Comparison of ENCODE assay signal across 20 cellular contexts in genomic region chr12:25979059-25979458, GRCh38. TPM values are rescaled to one million over a fixed set of nuclear protein-coding genes. Genes with fewer than 3 reads are reported as not detected.
A peak's percentile ranks its signal among the peaks of the same experiment; 100 is the strongest.
DNase-seq lines count a peak whose midpoint lies in the region; ATAC-seq and TF ChIP-seq lines count a peak whose summit lies in the region.
"Had no signal": no experiment of that assay in that cellular context is flagged by ENCODE, and none has a peak within 500 bp of the region (broad histone marks: within the 10 kb centered on the region; RNA-seq: fewer than 3 reads in every experiment).

No MANE protein-coding gene starts in this region.

- no peak overlapping the region for H2BK5ac ChIP-seq in mesendoderm (ENCODE audit: low read length)

- CTCF ChIA-PET in WTC11 (lab: Charles Lee): interaction anchor here (1.6 kb wide), 1 partner anchor 20 kb away, joined by 6 read pairs; the partner anchor contains the start of gene RASSF8

- H4K5ac ChIP-seq in mesendoderm (ENCODE audit: low read length): no peak overlapping the region

- H3K9me3 Mint-ChIP-seq in GM23338 (no peaks in the 10 kb centered on the region), WTC11 (no peaks in the 10 kb centered on the region)

- H3K36me3 Mint-ChIP-seq in GM23338 (ENCODE audit: low read depth) (no peaks in the 10 kb centered on the region), WTC11 (no peaks in the 10 kb centered on the region)

- DNase-seq in GM23338 (ENCODE audit: low spot score) (no peak), M059J (ENCODE audit: low read depth) (peak; percentile 52), WTC11 (ENCODE audit: low spot score) (no peak), mesendoderm (peak; percentile 92), DMS153 treated with DMSO at 0.1 percent for 48 hours (lab: John Stamatoyannopoulos, UW; ENCODE audit: unreplicated experiment) (no peak), left lung (no peak)
- no peak for DNase-seq in stimulated activated CD4-positive, alpha-beta T cell treated with anti-CD3 and anti-CD28 coated beads, Interleukin-15, amount 100 ng/mL, for 24 hours
- DNase-seq: BE2C, Karpas-422, MG63, NCI-H1417 treated with DMSO at 0.1 percent for 48 hours, NCI-H187 treated with DMSO at 0.1 percent for 48 hours, NCI-H345, NCI-H524, NCI-H774, Right ventricle myocardium superior had no signal

- H3K4me1 ChIP-seq in GM23338 (ENCODE audit: insufficient read depth): peaks cover 19% of the 10 kb centered on the region
- H3K4me1 ChIP-seq in mesendoderm (ENCODE audit: control insufficient read depth, low read depth, low read length): peaks cover 11% of the 10 kb centered on the region
- H3K4me1 ChIP-seq in left lung: peaks cover 0 to 13% of the 10 kb centered on the region in 2 donors
- H3K4me1 ChIP-seq: A549, BE2C, HAP-1 had no signal

- H3K4me3 Mint-ChIP-seq in GM23338: no peak overlapping the region
- H3K4me3 Mint-ChIP-seq in WTC11: no peak overlapping the region

- H4K8ac ChIP-seq in mesendoderm (ENCODE audit: low read depth, low read length): no peak overlapping the region

- no peaks in the 10 kb centered on the region for H3F3A ChIP-seq in GM23338 (replicated peaks; ENCODE audit: low read depth)

- no peak overlapping the region for H3K23ac ChIP-seq in mesendoderm (ENCODE audit: low read length)

- peaks cover 34% of the 10 kb centered on the region for H3K79me1 ChIP-seq in mesendoderm (ENCODE audit: low read length)

- H2BK15ac ChIP-seq in mesendoderm (replicated peaks; ENCODE audit: low read depth): no peak overlapping the region

- no peaks in the 10 kb centered on the region; the same call in 1 of the 2 replicates for H4K20me1 ChIP-seq in GM23338 (replicated peaks; ENCODE audit: insufficient read depth)

- H3K56ac ChIP-seq in mesendoderm (ENCODE audit: low read length): no peak overlapping the region

- H3K27ac ChIP-seq in GM23338 (ENCODE audit: low read depth): no peak overlapping the region
- no peak overlapping the region for H3K27ac ChIP-seq in mesendoderm (ENCODE audit: low read depth, low read length)
- H3K27ac ChIP-seq in left lung: no peak overlapping the region
- H3K27ac ChIP-seq: A549 had no signal

- H3K27me3 ChIP-seq in GM23338 (ENCODE audit: insufficient read depth): no peaks in the 10 kb centered on the region
- no peaks in the 10 kb centered on the region for H3K27me3 ChIP-seq in mesendoderm (ENCODE audit: insufficient read depth, low read length, poor library complexity)
- no peaks in the 10 kb centered on the region for H3K27me3 ChIP-seq in left lung
- H3K27me3 ChIP-seq: BE2C, MG63 had no signal

- no peak overlapping the region for H2AFZ ChIP-seq in GM23338

- no peak overlapping the region for H3K4me3 ChIP-seq in GM23338
- H3K4me3 ChIP-seq in mesendoderm (ENCODE audit: low read length): no peak overlapping the region
- H3K4me3 ChIP-seq in left lung: no peak overlapping the region
- H3K4me3 ChIP-seq: A549, HAP-1, MG63 had no signal

- H3K4me1 Mint-ChIP-seq in GM23338 (peaks cover 25% of the 10 kb centered on the region), WTC11 (peaks cover 48% of the 10 kb centered on the region)

- no peak overlapping the region for H2AK5ac ChIP-seq in mesendoderm (ENCODE audit: low read length)

- POLR2A ChIA-PET in WTC11 (lab: Charles Lee): no interaction called here

- WGBS in mesendoderm (ENCODE audit: extremely low coverage, insufficient coverage, low lambda C conversion rate): no CpG with 5 or more reads among the region's 4 CpGs

- H3K27me3 Mint-ChIP-seq in GM23338 (ENCODE audit: insufficient read depth, low read depth, poor library complexity) (no peaks in the 10 kb centered on the region), WTC11 (ENCODE audit: low read depth) (no peaks in the 10 kb centered on the region)

- H3K36me3 ChIP-seq in GM23338 (ENCODE audit: insufficient read depth): no peaks in the 10 kb centered on the region
- no peaks in the 10 kb centered on the region for H3K36me3 ChIP-seq in mesendoderm (ENCODE audit: control insufficient read depth, insufficient read depth, low read length)
- no peaks in the 10 kb centered on the region for H3K36me3 ChIP-seq in left lung
- H3K36me3 ChIP-seq: BE2C, HAP-1, MG63 had no signal

- no peak overlapping the region for H3K4ac ChIP-seq in mesendoderm (ENCODE audit: low read depth, low read length)

- H3K9ac ChIP-seq in mesendoderm (ENCODE audit: low read length): no peak overlapping the region

- no peaks in the 10 kb centered on the region for H3K9me3 ChIP-seq in left lung
- H3K9me3 ChIP-seq: A549, BE2C, HAP-1, MG63 had no signal

- H3K27ac Mint-ChIP-seq in GM23338 (no peak overlapping the region), WTC11 (0 out of 2 replicates have a peak overlapping the region, but pooled peaks have one; percentile 2)

- H3K79me2 ChIP-seq in GM23338 (replicated peaks; ENCODE audit: insufficient read depth) (peaks cover 100% of the 10 kb centered on the region), mesendoderm (ENCODE audit: control insufficient read depth, insufficient read depth, low read length) (peaks cover 44% of the 10 kb centered on the region)

- H3K9me2 ChIP-seq in GM23338 (ENCODE audit: insufficient read depth): no peaks in the 10 kb centered on the region

- peak; percentile 79 for ATAC-seq in GM23338
- ATAC-seq in WTC11: peak; percentile 56
- no peak for ATAC-seq in GM19467 (IDR thresholded peaks at IDR 0.05; ENCODE audit: unreplicated experiment)
- no peak for ATAC-seq in left lung
- ATAC-seq: A549 had no signal

- intact Hi-C loops in left lung (cut with DNase I): no loop called here

- no peak overlapping the region for H2BK120ac ChIP-seq in mesendoderm (ENCODE audit: low read depth, low read length)

- no peak overlapping the region for H3K18ac ChIP-seq in mesendoderm (ENCODE audit: low read length)

- no peak for TF ChIP-seq CTCF in GM23338 (conservative IDR thresholded peaks at IDR 0.05; ENCODE audit: low read depth in 2 of 2)
- no peak for TF ChIP-seq CTCF in WTC11 (IDR thresholded peaks at IDR 0.05)
- no peak for TF ChIP-seq CTCF in left lung (IDR thresholded peaks at IDR 0.05)

- H3K4me2 ChIP-seq in GM23338: no peak overlapping the region
- no peak overlapping the region for H3K4me2 ChIP-seq in mesendoderm (ENCODE audit: low read length)
- H3K4me2 ChIP-seq: A549 had no signal

TF ChIP-seq in GM23338, 12 proteins besides CTCF, POLR2A, EP300 and RAD21 (continues in another document):
- TF ChIP-seq EZH2phosphoT487 (IDR thresholded peaks at IDR 0.05; ENCODE audit: unreplicated experiment) (no peak), ZNF114 (CRISPR knock-in tag; IDR thresholded peaks at IDR 0.05) (no peak), CREB1 (CRISPR knock-in tag; IDR thresholded peaks at IDR 0.05; ENCODE audit: low read depth) (no peak)

TF ChIP-seq in WTC11, 78 proteins besides CTCF, POLR2A, EP300 and RAD21 (continues in another document):
- TF ChIP-seq JUN (CRISPR knock-in tag; IDR thresholded peaks at IDR 0.05) (no peak), CREM (CRISPR knock-in tag; IDR thresholded peaks at IDR 0.05) (no peak), PREB (CRISPR knock-in tag; IDR thresholded peaks at IDR 0.05; ENCODE audit: borderline replicate concordance) (no peak), NFATC4 (CRISPR knock-in tag; IDR thresholded peaks at IDR 0.05) (no peak), MAX (CRISPR knock-in tag; IDR thresholded peaks at IDR 0.05) (no peak), TEAD1 (CRISPR knock-in tag; IDR thresholded peaks at IDR 0.05) (no peak), ZNF416 (CRISPR knock-in tag; IDR thresholded peaks at IDR 0.05) (no peak), CBFB (CRISPR knock-in tag; IDR thresholded peaks at IDR 0.05; ENCODE audit: low read depth) (no peak), MXD4 (CRISPR knock-in tag; IDR thresholded peaks at IDR 0.05; ENCODE audit: borderline replicate concordance) (no peak), NR1H2 (CRISPR knock-in tag; IDR thresholded peaks at IDR 0.05) (no peak), GTF2I (CRISPR knock-in tag; conservative IDR thresholded peaks at IDR 0.05) (no peak), MYBL2 (CRISPR knock-in tag; IDR thresholded peaks at IDR 0.05) (no peak), ELF4 (CRISPR knock-in tag; IDR thresholded peaks at IDR 0.05; ENCODE audit: low read depth) (no peak)
- TF ChIP-seq, protein P1, sequence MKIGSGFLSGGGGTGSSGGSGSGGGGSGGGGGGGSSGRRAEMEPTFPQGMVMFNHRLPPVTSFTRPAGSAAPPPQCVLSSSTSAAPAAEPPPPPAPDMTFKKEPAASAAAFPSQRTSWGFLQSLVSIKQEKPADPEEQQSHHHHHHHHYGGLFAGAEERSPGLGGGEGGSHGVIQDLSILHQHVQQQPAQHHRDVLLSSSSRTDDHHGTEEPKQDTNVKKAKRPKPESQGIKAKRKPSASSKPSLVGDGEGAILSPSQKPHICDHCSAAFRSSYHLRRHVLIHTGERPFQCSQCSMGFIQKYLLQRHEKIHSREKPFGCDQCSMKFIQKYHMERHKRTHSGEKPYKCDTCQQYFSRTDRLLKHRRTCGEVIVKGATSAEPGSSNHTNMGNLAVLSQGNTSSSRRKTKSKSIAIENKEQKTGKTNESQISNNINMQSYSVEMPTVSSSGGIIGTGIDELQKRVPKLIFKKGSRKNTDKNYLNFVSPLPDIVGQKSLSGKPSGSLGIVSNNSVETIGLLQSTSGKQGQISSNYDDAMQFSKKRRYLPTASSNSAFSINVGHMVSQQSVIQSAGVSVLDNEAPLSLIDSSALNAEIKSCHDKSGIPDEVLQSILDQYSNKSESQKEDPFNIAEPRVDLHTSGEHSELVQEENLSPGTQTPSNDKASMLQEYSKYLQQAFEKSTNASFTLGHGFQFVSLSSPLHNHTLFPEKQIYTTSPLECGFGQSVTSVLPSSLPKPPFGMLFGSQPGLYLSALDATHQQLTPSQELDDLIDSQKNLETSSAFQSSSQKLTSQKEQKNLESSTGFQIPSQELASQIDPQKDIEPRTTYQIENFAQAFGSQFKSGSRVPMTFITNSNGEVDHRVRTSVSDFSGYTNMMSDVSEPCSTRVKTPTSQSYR (CRISPR knock-in tag; IDR thresholded peaks at IDR 0.05): no peak

RNA-seq across cellular contexts. Expression of gene RASSF8, which starts 20.6 kb away (rescaled TPM):
- total RNA-seq in GM23338 (2014; rRNA removed; shearing (Covaris generic)): 30.6 and 30.8 TPM in 2 replicates
- 11.5 and 13.4 TPM in 2 replicates for polyA plus RNA-seq in GM23338 (2016; fragmentation: Nextera tagmentation; extraction: Ambion mirVana)
- total RNA-seq in M059J (2014; rRNA removed; shearing (Covaris generic)): 35.9 and 41.2 TPM in 2 replicates
- total RNA-seq in WTC11 (2021): 40.2 to 48.6 TPM (median 42.3 TPM) in 3 replicates
- polyA plus RNA-seq in mesendoderm (2013, experiment 1 of 2): 15.3 TPM
- polyA plus RNA-seq in mesendoderm (2013, experiment 2 of 2): 14.8 TPM
- total RNA-seq in left lung: 10 to 100 TPM; 39.1 to 45.3 TPM
- total RNA-seq: OCI-LY7 had no signal

Comparison
In these comparisons a context has a peak if more than half of its experiments do, and no peak if none do; other contexts are left out.
1. ATAC-seq: peak in GM23338 (single experiment) and WTC11 (single experiment); none in GM19467 (single experiment) and left lung (single experiment).
2. DNase-seq: peak in M059J (single experiment) and mesendoderm (single experiment); none in GM23338 (single experiment), WTC11 (single experiment), stimulated activated CD4-positive, alpha-beta T cell treated with anti-CD3 and anti-CD28 coated beads, Interleukin-15, amount 100 ng/mL, for 24 hours (single experiment), DMS153 treated with DMSO at 0.1 percent for 48 hours (single experiment) and left lung (0 of 2).